In the genomic region with DNA sequence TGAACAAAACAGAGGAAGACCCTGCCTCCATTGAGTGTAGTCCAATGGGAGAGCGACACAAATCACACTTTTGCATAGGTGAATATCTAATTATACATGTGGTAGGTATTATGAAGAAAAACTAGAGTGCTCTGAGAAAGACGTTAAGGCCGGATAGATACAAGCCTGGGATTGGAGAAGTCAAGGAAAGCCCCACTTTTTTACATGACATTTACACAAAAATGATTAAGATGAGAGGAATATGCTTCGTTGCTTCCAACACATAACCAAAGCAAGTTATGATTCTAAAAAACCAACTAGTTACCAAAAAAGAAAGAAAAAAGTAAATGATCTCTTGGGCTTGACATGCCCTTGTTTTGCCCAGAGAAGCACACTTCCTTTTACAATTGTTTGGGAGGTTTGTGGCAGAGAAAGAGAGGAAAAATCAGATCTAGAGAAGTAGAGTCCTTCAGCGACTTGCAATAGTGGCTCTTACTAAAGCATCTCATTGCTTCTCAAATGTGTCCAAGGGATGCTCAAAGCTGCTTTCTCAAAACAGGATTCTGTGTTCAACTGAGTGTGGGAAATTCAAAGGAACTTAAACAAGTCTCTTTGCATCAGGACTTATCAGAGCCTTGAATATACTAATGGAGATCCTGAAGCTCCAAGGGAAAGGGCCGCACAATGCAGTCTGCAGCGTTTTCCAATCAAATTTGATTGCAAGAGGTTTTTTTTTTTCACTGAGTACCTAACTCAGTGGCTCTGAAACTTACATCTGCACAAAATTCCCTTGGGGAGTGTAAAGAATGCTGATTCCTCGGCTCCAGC, we compare ENCODE assay signal across 10 cellular contexts. TPM values are rescaled to one million over a fixed set of nuclear protein-coding genes. Genes with fewer than 3 reads are reported as not detected.
DNase-seq lines count a peak whose midpoint lies in the region; ATAC-seq, FAIRE-seq and TF ChIP-seq lines count a peak whose summit lies in the region.
"Had no signal": no experiment of that assay in that cellular context is flagged by ENCODE, and none has a peak within 500 bp of the region (broad histone marks: within the 10 kb centered on the region; RNA-seq: fewer than 3 reads in every experiment).

No MANE protein-coding gene starts in this region.

- no peaks in the 10 kb centered on the region for H3K4me1 ChIP-seq in K562 (replicated peaks in 1 of 2; ENCODE audit: control insufficient read depth in 2 of 2, insufficient read depth in 2 of 2, low read length in 2 of 2)
- peaks cover 16 to 100% (median 91%) of the 10 kb centered on the region in 9 donors for H3K4me1 ChIP-seq in heart right ventricle

- FAIRE-seq in GM12891 (lab: Jason Lieb, UNC) (peak; percentile 82), K562 (lab: Jason Lieb, UNC) (no peak)
- FAIRE-seq: islet of Langerhans had no signal

- no peaks in the 10 kb centered on the region for H3K36me3 ChIP-seq in K562 (ENCODE audit: control insufficient read depth, insufficient read depth, low read length)
- H3K36me3 ChIP-seq in heart right ventricle: peaks cover 0 to 8% (median 0%) of the 10 kb centered on the region in 9 donors

- no peak overlapping the region for H2AFZ ChIP-seq in K562 (ENCODE audit: low read depth, low read length)

- 0% methylated on average over 8 of the region's 8 CpGs for WGBS in K562 (ENCODE audit: insufficient coverage, low coverage, missing lambda C conversion rate)
- WGBS in heart right ventricle, 2 donors: 79 to 82% methylated on average over 8 of the region's 8 CpGs

- TF ChIP-seq EP300 in K562 (IDR thresholded peaks at IDR 0.05; ENCODE audit: low read length): no peak

- H3K27me3 ChIP-seq in K562 (ENCODE audit: control insufficient read depth in 2 of 2, insufficient read depth in 2 of 2, low read length in 2 of 2): no peaks in the 10 kb centered on the region
- H3K27me3 ChIP-seq in heart right ventricle: no peaks in the 10 kb centered on the region

- H3K9me3 ChIP-seq in K562 (replicated peaks; ENCODE audit: control insufficient read depth, insufficient read depth, low read depth, low read length) (no peaks in the 10 kb centered on the region), heart right ventricle (no peaks in the 10 kb centered on the region)

- H3K79me2 ChIP-seq in K562 (ENCODE audit: control insufficient read depth, insufficient read depth, low read length): no peaks in the 10 kb centered on the region

- H3K9me1 ChIP-seq in K562 (ENCODE audit: control insufficient read depth, insufficient read depth, low read length): no peaks in the 10 kb centered on the region

- no peak overlapping the region for H3K9ac ChIP-seq in K562 (ENCODE audit: insufficient read depth in 1 of 2, low read depth in 2 of 2, low read length in 2 of 2)

- TF ChIP-seq CTCF in K562 (IDR thresholded peaks at IDR 0.05 in 2 of 3, conservative IDR thresholded peaks at IDR 0.05 in 1 of 3; ENCODE audit: insufficient read depth in 2 of 3, low read depth in 1 of 3, low read length in 3 of 3) (no peak), heart right ventricle (IDR thresholded peaks at IDR 0.05) (no peak)

- CTCF ChIA-PET in K562 (lab: Yijun Ruan, JAX; ENCODE audit: low intra/inter-chr PET ratio): no interaction called here

- ATAC-seq in GM19467 (IDR thresholded peaks at IDR 0.05; ENCODE audit: unreplicated experiment): peak; percentile 27
- ATAC-seq in HG03196 (IDR thresholded peaks at IDR 0.05; ENCODE audit: unreplicated experiment): peak; percentile 37
- no peak for ATAC-seq in K562
- ATAC-seq in heart right ventricle: no peak
- no peak for ATAC-seq in esophagus mucosa

- DNase-seq in GM12891 (ENCODE audit: insufficient read length, low spot score) (no peak), K562 (ENCODE audit: extremely low read depth in 1 of 4, low spot score in 3 of 4) (no peak), T-helper 9 cell (no peak), AG20443 (ENCODE audit: low spot score) (no peak), heart right ventricle (no peak)
- DNase-seq: activated CD4-positive, alpha-beta T cell treated with anti-CD3 and anti-CD28 coated beads, Interleukin-2, amount 50 U/mL, for 48 hours had no signal

- TF ChIP-seq RAD21 in K562 (CRISPR knock-in tag; conservative IDR thresholded peaks at IDR 0.05 in 1 of 2, IDR thresholded peaks at IDR 0.05 in 1 of 2): no peak

- no peaks in the 10 kb centered on the region for H4K20me1 ChIP-seq in K562 (replicated peaks; ENCODE audit: control insufficient read depth, insufficient read depth, low read length)

- BruUV-seq in K562 (replicated peaks; lab: Mats Ljungman, UMichigan): no TSS peak

- in situ Hi-C loops in K562 (cut with MboI): no loop called here

- no peak for TF ChIP-seq POLR2A in GM12891 (IDR thresholded peaks at IDR 0.05; ENCODE audit: low read depth, low read length)
- TF ChIP-seq POLR2A in K562 (conservative IDR thresholded peaks at IDR 0.05): no peak

- POLR2A ChIA-PET in K562 (lab: Yijun Ruan, JAX): no interaction called here

- intact Hi-C loops in K562 (cut with micrococcal nuclease): no loop called here
- intact Hi-C loops in heart right ventricle (cut with DNase I): no loop called here

- H3K27ac ChIP-seq in K562 (ENCODE audit: extremely low read depth, low read depth, low read length): no peak overlapping the region
- peak overlapping the region in 1 of 10 donors; percentile 67 for H3K27ac ChIP-seq in heart right ventricle

- no peak overlapping the region for H3K4me3 ChIP-seq in K562
- no peak overlapping the region for H3K4me3 ChIP-seq in heart right ventricle

- H3K4me2 ChIP-seq in K562 (ENCODE audit: insufficient read depth, low read length): no peak overlapping the region

TF ChIP-seq in GM12891, 5 proteins besides CTCF, POLR2A, EP300 and RAD21:
- TF ChIP-seq POU2F2 (IDR thresholded peaks at IDR 0.05; ENCODE audit: low read depth, low read length) (no peak), POLR2AphosphoS5 (IDR thresholded peaks at IDR 0.05; ENCODE audit: low read depth, low read length) (no peak), PAX5 (IDR thresholded peaks at IDR 0.05; ENCODE audit: insufficient read depth, low read length, severe bottlenecking) (peak; percentile 43), TAF1 (IDR thresholded peaks at IDR 0.05; ENCODE audit: low read depth, low read length) (no peak), SPI1 (IDR thresholded peaks at IDR 0.05; ENCODE audit: low read depth, low read length) (peak; percentile 68)

TF ChIP-seq in K562, 482 proteins besides CTCF, POLR2A, EP300 and RAD21:
- TF ChIP-seq RBM15 (IDR thresholded peaks at IDR 0.05; ENCODE audit: insufficient read depth, low read length) (no peak), ZNF239 (CRISPR knock-in tag; IDR thresholded peaks at IDR 0.05) (peak; percentile 96), FOXK2 (conservative IDR thresholded peaks at IDR 0.05 in 1 of 2, IDR thresholded peaks at IDR 0.05 in 1 of 2; ENCODE audit: low read depth in 2 of 2) (no peak), OTX1 (CRISPR knock-in tag; IDR thresholded peaks at IDR 0.05) (no peak), RBM25 (IDR thresholded peaks at IDR 0.05; ENCODE audit: low read depth, low read length, severe bottlenecking) (peak; percentile 63)

RNA-seq across cellular contexts. Expression of a gene that starts 38.8 kb away (rescaled TPM):
- 22.0 TPM for polyA plus RNA-seq in GM12891 (2012; ENCODE audit: low read depth, missing spikeins)
- not detected in 2 replicates for total RNA-seq in K562 (2011; cell fraction: chromatin; rRNA removed; ENCODE audit: low replicate concordance)
- not detected in 2 replicates for total RNA-seq in K562 (2011; cell fraction: nucleolus; rRNA removed)
- not detected in 2 replicates for total RNA-seq in K562 (2011; cell fraction: nucleoplasm; rRNA removed)
- total RNA-seq in K562 (2014; rRNA removed) (not detected in 2 replicates), K562 (2014; rRNA removed; fragmentation: Illumina TruSeq; extraction: Trizol) (not detected in 2 replicates), K562 (2015; rRNA removed; fragmentation: Illumina TruSeq; extraction: Trizol) (not detected in 2 replicates), K562 (2021) (0.18 and 0.25 TPM in 2 replicates), heart right ventricle (10 to 100 TPM; 11.7 to 33.3 (median 17.2) TPM), esophagus mucosa (2.1 TPM)
- polyA plus RNA-seq in K562 (2011; rRNA removed) (not detected in 2 replicates), K562 (2014; fragmentation: Illumina TruSeq; extraction: Trizol) (not detected in 2 replicates), K562 (2014; fragmentation: Nextera tagmentation; extraction: Ambion mirVana) (not detected), K562 (2014; rRNA removed) (not detected in 2 replicates), heart right ventricle (10 to 100 TPM; 11.4 to 12.1 TPM)
- polyA plus RNA-seq in K562 (2011; cell fraction: cytosol; rRNA removed): not detected in 2 replicates
- polyA plus RNA-seq in K562 (2011; cell fraction: nucleus; rRNA removed): not detected in 2 replicates
- polyA plus RNA-seq in K562 (2012): 0.10 TPM in 1 of 2 replicates, not detected in the other
- not detected in 2 replicates for polyA minus RNA-seq in K562 (2011; rRNA and poly(A)+ RNA removed)
- not detected in 2 replicates for polyA minus RNA-seq in K562 (2011; cell fraction: cytosol; rRNA and poly(A)+ RNA removed)
- polyA minus RNA-seq in K562 (2011; cell fraction: nucleus; rRNA and poly(A)+ RNA removed): not detected in 2 replicates

Comparison
In these comparisons a context has a peak if more than half of its experiments do, and no peak if none do; other contexts are left out.
1. ATAC-seq: peak in GM19467 (single experiment) and HG03196 (single experiment); none in K562 (single experiment), heart right ventricle (0 of 8) and esophagus mucosa (single experiment).